In genomic region chr17:3740611-3741073, GRCh38 we compare ENCODE assay signal across 12 cellular contexts. TPM values are rescaled to one million over a fixed set of nuclear protein-coding genes. Genes with fewer than 3 reads are reported as not detected.
A peak's percentile ranks its signal among the peaks of the same experiment; 100 is the strongest.
DNase-seq lines count a peak whose midpoint lies in the region; ATAC-seq lines count a peak whose summit lies in the region.
"Had no signal": no experiment of that assay in that cellular context is flagged by ENCODE, and none has a peak within 500 bp of the region (broad histone marks: within the 10 kb centered on the region; RNA-seq: fewer than 3 reads in every experiment).

No MANE protein-coding gene starts in this region.

- peaks cover 48% of the 10 kb centered on the region for H3K4me1 ChIP-seq in thymus (ENCODE audit: control insufficient read depth, insufficient read depth, low read length)
- H3K4me1 ChIP-seq: foreskin keratinocyte had no signal

- CTCF ChIA-PET in T-cell (lab: Charles Lee) = interaction anchor here (0.6 to 8.0 kb wide), 5 partner anchors 20 to 104 kb away, joined by 3 to 109 read pairs (median 4); partner anchors contain the start of gene NCBP3 (in 1 of the 2)

- peak in 3 of 4 experiments; percentile 52 to 64 (median 53) for ATAC-seq in T-cell (replicated peaks in 1 of 4)
- peak; percentile 47 for ATAC-seq in central memory CD8-positive, alpha-beta T cell (replicated peaks; ENCODE audit: extremely low read depth, poor library complexity, severe bottlenecking)
- ATAC-seq: foreskin keratinocyte had no signal

- no peaks in the 10 kb centered on the region for H3K36me3 Mint-ChIP-seq in T-cell
- no peaks in the 10 kb centered on the region for H3K36me3 Mint-ChIP-seq in central memory CD8-positive, alpha-beta T cell (ENCODE audit: insufficient read depth)

- no peaks in the 10 kb centered on the region for H3K9me3 ChIP-seq in thymus (ENCODE audit: control insufficient read depth)

- peak; percentile 50 for DNase-seq in activated gamma-delta T cell treated with Interleukin-2 at 50 U/mL for 16 hours
- DNase-seq in activated gamma-delta T cell (lab: John Stamatoyannopoulos, UW) = no peak
- DNase-seq in T-cell = peak in 27 of 34 experiments; percentile 17 to 58 (median 37)
- no peak for DNase-seq in central memory CD8-positive, alpha-beta T cell (ENCODE audit: low spot score in 2 of 2)
- DNase-seq in GM03348 (ENCODE audit: low spot score) = no peak
- DNase-seq in T1000 (lab: John Stamatoyannopoulos, UW) = no peak
- no peak for DNase-seq in NCI-H2171 treated with DMSO at 0.1 percent for 48 hours (lab: John Stamatoyannopoulos, UW)
- DNase-seq: foreskin keratinocyte, NCI-H1694 treated with DMSO at 0.1 percent for 48 hours, retina had no signal

- H3K36me3 ChIP-seq in thymus (ENCODE audit: control insufficient read depth, insufficient read depth) = no peaks in the 10 kb centered on the region

- POLR2A ChIA-PET in T-cell (lab: Charles Lee) = interaction anchor here in 1 of 2 donors (0.6 to 0.7 kb wide), 2 partner anchors 84 to 781 kb away, joined by 6 to 10 read pairs; no protein-coding TSS in a partner anchor

- H3K27ac ChIP-seq in thymus (ENCODE audit: low read depth) = peak overlapping the region; percentile 90
- H3K27ac ChIP-seq: foreskin keratinocyte, RWPE1 had no signal

- no peaks in the 10 kb centered on the region for H3K9me3 Mint-ChIP-seq in T-cell
- no peaks in the 10 kb centered on the region for H3K9me3 Mint-ChIP-seq in central memory CD8-positive, alpha-beta T cell

- WGBS in thymus = 33% methylated on average over 14 of the region's 14 CpGs

- peak overlapping the region in 2 of 3 donors; percentile 47 to 52 for H3K4me3 Mint-ChIP-seq in T-cell
- peak overlapping the region; percentile 45 for H3K4me3 Mint-ChIP-seq in central memory CD8-positive, alpha-beta T cell

- peak overlapping the region; percentile 83 to 88 for H3K27ac Mint-ChIP-seq in T-cell
- H3K27ac Mint-ChIP-seq in central memory CD8-positive, alpha-beta T cell (ENCODE audit: low read depth) = peak overlapping the region; percentile 81

- H3K4me1 Mint-ChIP-seq in T-cell = peaks cover 34 to 46% (median 38%) of the 10 kb centered on the region in 3 donors
- H3K4me1 Mint-ChIP-seq in central memory CD8-positive, alpha-beta T cell = peaks cover 27% of the 10 kb centered on the region

- H3K27me3 Mint-ChIP-seq in T-cell = no peaks in the 10 kb centered on the region
- H3K27me3 Mint-ChIP-seq in central memory CD8-positive, alpha-beta T cell = no peaks in the 10 kb centered on the region

- H3K4me3 ChIP-seq in thymus (ENCODE audit: low read length) = peak overlapping the region; percentile 5

- H3K27me3 ChIP-seq in thymus (ENCODE audit: control insufficient read depth, insufficient read depth) = no peaks in the 10 kb centered on the region
- H3K27me3 ChIP-seq: foreskin keratinocyte had no signal

RNA-seq across cellular contexts. Expression of gene HASPIN, which starts 16.9 kb away (rescaled TPM):
- 1 to 10 TPM in 1 of 5 donors, under 1 TPM in 4; 0.33 to 1.0 (median 0.68) TPM for total RNA-seq in T-cell
- polyA plus RNA-seq in thymus = 2.3 TPM

RNA-seq across cellular contexts. Expression of gene P2RX5, which starts 44.7 kb away (rescaled TPM):
- total RNA-seq in T-cell = 10 to 100 TPM; 19.6 to 35.6 (median 29.9) TPM
- 108 TPM for polyA plus RNA-seq in thymus

Comparison
In these comparisons a context has a peak if more than half of its experiments do, and no peak if none do; other contexts are left out.
1. DNase-seq: peak in activated gamma-delta T cell treated with Interleukin-2 at 50 U/mL for 16 hours (single experiment) and T-cell (27 of 34); none in activated gamma-delta T cell (single experiment), central memory CD8-positive, alpha-beta T cell (0 of 2), GM03348 (single experiment), T1000 (single experiment) and NCI-H2171 treated with DMSO at 0.1 percent for 48 hours (single experiment).